Comparison of ENCODE assay signal across 17 cellular contexts in the genomic region with DNA sequence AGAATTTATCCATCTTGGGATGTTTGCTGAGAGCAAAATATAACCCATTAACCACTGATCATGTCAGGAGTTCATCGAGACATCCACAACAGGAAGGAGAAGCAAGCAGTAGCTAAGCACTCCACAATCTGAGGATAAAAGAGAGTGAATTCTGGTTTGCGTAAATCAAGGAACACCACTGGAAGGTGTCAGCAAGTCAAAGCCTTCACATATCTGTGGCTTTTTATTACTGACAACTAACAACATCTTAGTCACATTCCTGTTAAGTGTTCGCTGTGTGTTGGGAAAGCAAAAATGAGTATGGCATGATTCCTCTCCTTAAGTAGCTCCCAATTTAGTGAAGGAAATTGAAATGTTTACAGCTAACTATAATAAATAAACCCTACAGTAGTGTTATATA. TPM values are rescaled to one million over a fixed set of nuclear protein-coding genes. Genes with fewer than 3 reads are reported as not detected.
DNase-seq lines count a peak whose midpoint lies in the region; ATAC-seq, FAIRE-seq and TF ChIP-seq lines count a peak whose summit lies in the region.
"Had no signal": no experiment of that assay in that cellular context is flagged by ENCODE, and none has a peak within 500 bp of the region (broad histone marks: within the 10 kb centered on the region; RNA-seq: fewer than 3 reads in every experiment).

No MANE protein-coding gene starts in this region.

- H3K27me3 ChIP-seq in CD8-positive, alpha-beta T cell (ENCODE audit: insufficient read depth, low read length) = no peaks in the 10 kb centered on the region
- H3K27me3 ChIP-seq in mesenchymal stem cell (ENCODE audit: control insufficient read depth in 1 of 2, insufficient read depth in 1 of 2, low read length in 2 of 2) (no peaks in the 10 kb centered on the region), HAP-1 (ENCODE audit: low read depth) (no peaks in the 10 kb centered on the region)

- no peak overlapping the region for H3K4me3 ChIP-seq in CD8-positive, alpha-beta T cell (ENCODE audit: low read depth, low read length)
- H3K4me3 ChIP-seq in mesenchymal stem cell (ENCODE audit: insufficient read depth in 1 of 2, low read depth in 1 of 2, low read length in 2 of 2) (no peak overlapping the region), HAP-1 (no peak overlapping the region)
- H3K4me3 ChIP-seq: GM12878, GM23248 had no signal

- H4K91ac ChIP-seq in mesenchymal stem cell (ENCODE audit: low read length) = no peak overlapping the region

- no peak overlapping the region for H3K23ac ChIP-seq in mesenchymal stem cell (ENCODE audit: low read length in 2 of 2)

- no peak for DNase-seq in activated naive CD8-positive, alpha-beta T cell treated with anti-CD3 and anti-CD28 coated beads, Interleukin-2, amount 50 U/mL, for 24 hours
- DNase-seq in CD8-positive, alpha-beta T cell = no peak
- DNase-seq in M059J (ENCODE audit: low read depth) (peak; percentile 9), mesenchymal stem cell (peak; percentile 53), RCC 7860 (ENCODE audit: low spot score) (no peak), HAP-1 (ENCODE audit: low spot score in 2 of 2) (no peak), HT-29 (ENCODE audit: low spot score) (no peak)
- DNase-seq: Caco-2; CD8-positive, alpha-beta memory T cell; DND-41; GM23248; H7 had no signal

- no peak for FAIRE-seq in RCC 7860 (lab: Jason Lieb, UNC)
- FAIRE-seq: A204.1, GM12878 had no signal

- no peak overlapping the region for H2AFZ ChIP-seq in mesenchymal stem cell (ENCODE audit: low read depth, low read length)
- H2AFZ ChIP-seq: GM23248 had no signal

- no peak overlapping the region for H4K8ac ChIP-seq in mesenchymal stem cell (ENCODE audit: low read length)

- no peak overlapping the region for H3K4me3 Mint-ChIP-seq in activated naive CD8-positive, alpha-beta T cell
- H3K4me3 Mint-ChIP-seq in activated naive CD8-positive, alpha-beta T cell treated with anti-CD3 and anti-CD28 coated beads, Interleukin-2, amount 50 U/mL, for 24 hours = no peak overlapping the region
- no peak overlapping the region for H3K4me3 Mint-ChIP-seq in CD8-positive, alpha-beta T cell
- H3K4me3 Mint-ChIP-seq: CD14-positive monocyte; CD8-positive, alpha-beta memory T cell; IgD-negative memory B cell had no signal

- no peak for ATAC-seq in activated naive CD8-positive, alpha-beta T cell treated with anti-CD3 and anti-CD28 coated beads, Interleukin-2, amount 50 U/mL, for 24 hours
- ATAC-seq in CD8-positive, alpha-beta T cell = no peak
- ATAC-seq: GM12878 had no signal

- no peaks in the 10 kb centered on the region for H3K9me3 ChIP-seq in CD8-positive, alpha-beta T cell (ENCODE audit: low read length)
- H3K9me3 ChIP-seq in mesenchymal stem cell (ENCODE audit: control insufficient read depth, low read length) (peaks cover 5% of the 10 kb centered on the region), HAP-1 (no peaks in the 10 kb centered on the region)
- H3K9me3 ChIP-seq: Caco-2 had no signal

- no peak overlapping the region for H2BK12ac ChIP-seq in mesenchymal stem cell (ENCODE audit: low read length in 2 of 2)

- 87% methylated on average over 2 of the region's 3 CpGs for WGBS in mesenchymal stem cell

- H3K4ac ChIP-seq in mesenchymal stem cell (ENCODE audit: low read depth in 1 of 2, low read length in 2 of 2) = no peak overlapping the region

- H2BK120ac ChIP-seq in mesenchymal stem cell (ENCODE audit: low read depth, low read length) = no peak overlapping the region

- peak overlapping the region; percentile 16 for H3K27ac Mint-ChIP-seq in activated naive CD8-positive, alpha-beta T cell
- H3K27ac Mint-ChIP-seq in activated naive CD8-positive, alpha-beta T cell treated with anti-CD3 and anti-CD28 coated beads, Interleukin-2, amount 50 U/mL, for 24 hours = no peak overlapping the region
- peak overlapping the region; percentile 77 for H3K27ac Mint-ChIP-seq in CD8-positive, alpha-beta T cell
- H3K27ac Mint-ChIP-seq: IgD-negative memory B cell had no signal

- H3K79me1 ChIP-seq in mesenchymal stem cell (replicated peaks; ENCODE audit: low read length, poor library complexity, severe bottlenecking) = peaks cover 12% of the 10 kb centered on the region

- CTCF ChIA-PET in CD8-positive, alpha-beta T cell (lab: Charles Lee) = no interaction called here

- intact Hi-C loops in CD8-positive, alpha-beta T cell (cut with DNase I, micrococcal nuclease) = no loop called here

- H3K9me3 Mint-ChIP-seq in activated naive CD8-positive, alpha-beta T cell (ENCODE audit: low read depth) = no peaks in the 10 kb centered on the region
- H3K9me3 Mint-ChIP-seq in activated naive CD8-positive, alpha-beta T cell treated with anti-CD3 and anti-CD28 coated beads, Interleukin-2, amount 50 U/mL, for 24 hours = no peaks in the 10 kb centered on the region
- no peaks in the 10 kb centered on the region for H3K9me3 Mint-ChIP-seq in CD8-positive, alpha-beta T cell
- H3K9me3 Mint-ChIP-seq: CD14-positive monocyte; CD8-positive, alpha-beta memory T cell; IgD-negative memory B cell had no signal

- H3K27me3 Mint-ChIP-seq in activated naive CD8-positive, alpha-beta T cell = no peaks in the 10 kb centered on the region
- no peaks in the 10 kb centered on the region for H3K27me3 Mint-ChIP-seq in activated naive CD8-positive, alpha-beta T cell treated with anti-CD3 and anti-CD28 coated beads, Interleukin-2, amount 50 U/mL, for 24 hours
- H3K27me3 Mint-ChIP-seq in CD8-positive, alpha-beta T cell (ENCODE audit: low read depth) = no peaks in the 10 kb centered on the region
- H3K27me3 Mint-ChIP-seq: CD8-positive, alpha-beta memory T cell; IgD-negative memory B cell had no signal

- no peaks in the 10 kb centered on the region for H3K4me1 ChIP-seq in CD8-positive, alpha-beta T cell (ENCODE audit: insufficient read depth, low read length)
- H3K4me1 ChIP-seq in mesenchymal stem cell (ENCODE audit: control insufficient read depth, insufficient read depth, low read depth, low read length) (no peaks in the 10 kb centered on the region), HAP-1 (no peaks in the 10 kb centered on the region)
- H3K4me1 ChIP-seq: Caco-2 had no signal

- TF ChIP-seq CTCF in CD8-positive, alpha-beta T cell (IDR thresholded peaks at IDR 0.05) = no peak

- POLR2A ChIA-PET in CD8-positive, alpha-beta T cell (lab: Charles Lee) = interaction anchor here (0.6 to 0.7 kb wide), 2 partner anchors 15 to 321 kb away, joined by 3 read pairs; no protein-coding TSS in a partner anchor

- no peak overlapping the region for H3K9ac ChIP-seq in mesenchymal stem cell (ENCODE audit: low read length)
- H3K9ac ChIP-seq: GM23248 had no signal

- H3K18ac ChIP-seq in mesenchymal stem cell (ENCODE audit: low read depth in 1 of 2, low read length in 2 of 2) = no peak overlapping the region

- no peak overlapping the region for H3K27ac ChIP-seq in CD8-positive, alpha-beta T cell (ENCODE audit: low read depth, low read length)
- H3K27ac ChIP-seq in mesenchymal stem cell (ENCODE audit: low read length, poor library complexity, severe bottlenecking) = no peak overlapping the region
- H3K27ac ChIP-seq: GM23248 had no signal

- peaks cover 26% of the 10 kb centered on the region for H3K36me3 ChIP-seq in CD8-positive, alpha-beta T cell (ENCODE audit: insufficient read depth, low read length)
- H3K36me3 ChIP-seq in mesenchymal stem cell (ENCODE audit: control insufficient read depth in 1 of 2, insufficient read depth in 2 of 2, low read depth in 1 of 2, low read length in 2 of 2) = peaks cover 20 to 81% of the 10 kb centered on the region in 2 experiments
- H3K36me3 ChIP-seq in HAP-1 (replicated peaks) = peaks cover 30% of the 10 kb centered on the region

- peaks cover 19% of the 10 kb centered on the region for H3K36me3 Mint-ChIP-seq in activated naive CD8-positive, alpha-beta T cell
- H3K36me3 Mint-ChIP-seq in activated naive CD8-positive, alpha-beta T cell treated with anti-CD3 and anti-CD28 coated beads, Interleukin-2, amount 50 U/mL, for 24 hours (ENCODE audit: low read depth) = peaks cover 45% of the 10 kb centered on the region
- peaks cover 89% of the 10 kb centered on the region for H3K36me3 Mint-ChIP-seq in CD8-positive, alpha-beta T cell

- H3K14ac ChIP-seq in mesenchymal stem cell (ENCODE audit: low read length in 2 of 2) = no peak overlapping the region

- H3K4me2 ChIP-seq in mesenchymal stem cell (ENCODE audit: low read length, poor library complexity, severe bottlenecking) = no peak overlapping the region

- H3K4me1 Mint-ChIP-seq in activated naive CD8-positive, alpha-beta T cell (ENCODE audit: low read depth) = peaks cover 5% of the 10 kb centered on the region
- H3K4me1 Mint-ChIP-seq in activated naive CD8-positive, alpha-beta T cell treated with anti-CD3 and anti-CD28 coated beads, Interleukin-2, amount 50 U/mL, for 24 hours = no peaks in the 10 kb centered on the region
- peaks cover 4% of the 10 kb centered on the region for H3K4me1 Mint-ChIP-seq in CD8-positive, alpha-beta T cell (ENCODE audit: low read depth)
- H3K4me1 Mint-ChIP-seq: IgD-negative memory B cell had no signal

- in situ Hi-C loops in HAP-1 (cut with MboI; ENCODE audit: low sequenced_read_pairs) = loop anchor here (25.0 kb wide), 1 partner anchor 1043 kb away; no protein-coding TSS in a partner anchor

- no peak overlapping the region for H2BK15ac ChIP-seq in mesenchymal stem cell (ENCODE audit: low read depth, poor library complexity, severe bottlenecking)

- H2BK5ac ChIP-seq in mesenchymal stem cell (ENCODE audit: low read depth, low read length, poor library complexity, severe bottlenecking) = no peak overlapping the region

- H2AK5ac ChIP-seq in mesenchymal stem cell (ENCODE audit: low read length, severe bottlenecking) = no peak overlapping the region

RNA-seq across cellular contexts. Expression of gene DARS2, which starts 44.5 kb away (rescaled TPM):
- 1 to 10 TPM; 1.5 to 1.6 TPM for total RNA-seq in CD8-positive, alpha-beta T cell
- 28.3 and 33.6 TPM in 2 replicates for total RNA-seq in M059J (2014; rRNA removed; shearing (Covaris generic))
- polyA plus RNA-seq in mesenchymal stem cell (2013, experiment 1 of 2) = 14.4 TPM
- 13.3 TPM for polyA plus RNA-seq in mesenchymal stem cell (2013, experiment 2 of 2)
- total RNA-seq in HT-29 (2014; rRNA removed; shearing (Covaris generic)) = 11.1 and 14.5 TPM in 2 replicates

RNA-seq across cellular contexts. Expression of gene CENPL, which starts 44.7 kb away (rescaled TPM):
- total RNA-seq in CD8-positive, alpha-beta T cell = 1 to 10 TPM; 4.0 to 5.7 TPM
- 36.8 and 59.6 TPM in 2 replicates for total RNA-seq in M059J (2014; rRNA removed; shearing (Covaris generic))
- polyA plus RNA-seq in mesenchymal stem cell (2013, experiment 1 of 2) = 5.0 TPM
- 5.5 TPM for polyA plus RNA-seq in mesenchymal stem cell (2013, experiment 2 of 2)
- 9.9 and 13.0 TPM in 2 replicates for total RNA-seq in HT-29 (2014; rRNA removed; shearing (Covaris generic))

Comparison
In these comparisons a context has a peak if more than half of its experiments do, and no peak if none do; other contexts are left out.
1. DNase-seq: peak in M059J (single experiment) and mesenchymal stem cell (single experiment); none in activated naive CD8-positive, alpha-beta T cell treated with anti-CD3 and anti-CD28 coated beads, Interleukin-2, amount 50 U/mL, for 24 hours (single experiment), CD8-positive, alpha-beta T cell (0 of 7), RCC 7860 (single experiment), HAP-1 (0 of 2) and HT-29 (single experiment).